Comparison of ENCODE assay signal across 15 cellular contexts in genomic region chr2:39723946-39724827, GRCh38. TPM values are rescaled to one million over a fixed set of nuclear protein-coding genes. Genes with fewer than 3 reads are reported as not detected.
DNase-seq lines count a peak whose midpoint lies in the region; ATAC-seq and TF ChIP-seq lines count a peak whose summit lies in the region.
"Had no signal": no experiment of that assay in that cellular context is flagged by ENCODE, and none has a peak within 500 bp of the region (broad histone marks: within the 10 kb centered on the region; RNA-seq: fewer than 3 reads in every experiment).

No MANE protein-coding gene starts in this region.

- H3K36me3 Mint-ChIP-seq in glutamatergic neuron (ENCODE audit: unreplicated experiment) = no peaks in the 10 kb centered on the region

- no peak for ATAC-seq in GM21423 (IDR thresholded peaks at IDR 0.05; ENCODE audit: unreplicated experiment)
- ATAC-seq: stimulated activated naive B cell treated with anti-CD40 and anti-IgM and Interleukin-4, amounts not matched to agents 10 μg/mL and 1 μg/mL and 100 μg/mL, for 72 hours had no signal

- H3K4me3 ChIP-seq in GM12865 (ENCODE audit: low read depth, low read length) (no peak overlapping the region), epithelial cell of proximal tubule (ENCODE audit: low read depth, low read length) (no peak overlapping the region), retinal pigment epithelial cell (ENCODE audit: low read length) (peak overlapping the region; percentile 13)
- H3K4me3 ChIP-seq: BLaER1 treated with 17β-estradiol and CSF1 and Interleukin-3, amounts not matched to agents 10 nM and 100 nM; lung; sigmoid colon had no signal

- DNase-seq in GM12865 (ENCODE audit: low read depth) (peak; percentile 32), M059J (ENCODE audit: low read depth) (peak; percentile 78), epithelial cell of proximal tubule (ENCODE audit: low read depth) (peak; percentile 41), retinal pigment epithelial cell (ENCODE audit: low read depth) (peak; percentile 83), glutamatergic neuron (no peak), KG1 (lab: John Stamatoyannopoulos, UW) (no peak)
- DNase-seq: activated CD8-positive, alpha-beta memory T cell treated with anti-CD3 and anti-CD28 coated beads for 24 hours; anterior cingulate cortex; NCI-H524; sigmoid colon; stimulated activated naive B cell treated with anti-CD40 and anti-IgM and Interleukin-4, amounts not matched to agents 10 μg/mL and 1 μg/mL and 100 μg/mL, for 72 hours had no signal

- H3K4me3 Mint-ChIP-seq in glutamatergic neuron (ENCODE audit: unreplicated experiment) = no peak overlapping the region
- H3K4me3 Mint-ChIP-seq: stimulated activated naive B cell treated with anti-CD40 and anti-IgM and Interleukin-4, amounts not matched to agents 10 μg/mL and 1 μg/mL and 100 μg/mL, for 72 hours had no signal

- H3K27ac Mint-ChIP-seq in glutamatergic neuron (ENCODE audit: unreplicated experiment) = no peak overlapping the region
- H3K27ac Mint-ChIP-seq: activated T-helper 2 cell treated with anti-CD3 and anti-CD28 coated beads, Interferon-gamma antibody, Interleukin-2, Interleukin-4, amounts not matched to agents 10 μg/mL and 5 μg/mL and 100 μg/mL, durations not matched to agents 14 hours and 24 hours and 36 hours; stimulated activated naive B cell treated with anti-CD40 and anti-IgM and Interleukin-4, amounts not matched to agents 10 μg/mL and 1 μg/mL and 100 μg/mL, for 72 hours had no signal

- H3K9me3 Mint-ChIP-seq in glutamatergic neuron (ENCODE audit: unreplicated experiment) = peaks cover 2% of the 10 kb centered on the region
- H3K9me3 Mint-ChIP-seq: activated T-helper 2 cell treated with anti-CD3 and anti-CD28 coated beads, Interferon-gamma antibody, Interleukin-2, Interleukin-4, amounts not matched to agents 10 μg/mL and 5 μg/mL and 100 μg/mL, durations not matched to agents 14 hours and 24 hours and 36 hours had no signal

- no peaks in the 10 kb centered on the region for H3K27me3 Mint-ChIP-seq in glutamatergic neuron (ENCODE audit: unreplicated experiment)

- no peak for TF ChIP-seq CTCF in GM12865 (IDR thresholded peaks at IDR 0.05; ENCODE audit: insufficient read depth, low read depth, low read length, missing control alignments)
- TF ChIP-seq CTCF in epithelial cell of proximal tubule (conservative IDR thresholded peaks at IDR 0.05; ENCODE audit: low read depth, low read length) = no peak
- TF ChIP-seq CTCF in retinal pigment epithelial cell (conservative IDR thresholded peaks at IDR 0.05; ENCODE audit: low read depth, low read length) = no peak
- TF ChIP-seq CTCF in glutamatergic neuron (IDR thresholded peaks at IDR 0.05; ENCODE audit: partially characterized antibody, unreplicated experiment) = no peak

- no peaks in the 10 kb centered on the region for H3K4me1 Mint-ChIP-seq in glutamatergic neuron (ENCODE audit: low read depth, unreplicated experiment)

RNA-seq across cellular contexts. Expression of gene THUMPD2, which starts 54.9 kb away (rescaled TPM):
- total RNA-seq in M059J (2014; rRNA removed; shearing (Covaris generic)) = 5.3 and 8.9 TPM in 2 replicates
- 5.2 and 6.7 TPM in 2 replicates for total RNA-seq in epithelial cell of proximal tubule
- 6.0 TPM for total RNA-seq in glutamatergic neuron (ENCODE audit: unreplicated experiment)

RNA-seq across cellular contexts. Expression of gene TMEM178A, which starts 58.5 kb away (rescaled TPM):
- total RNA-seq in M059J (2014; rRNA removed; shearing (Covaris generic)) = 0.79 and 3.9 TPM in 2 replicates
- total RNA-seq in epithelial cell of proximal tubule (2.8 and 2.9 TPM in 2 replicates), glutamatergic neuron (ENCODE audit: unreplicated experiment) (12.5 TPM)

Comparison
In these comparisons a context has a peak if more than half of its experiments do, and no peak if none do; other contexts are left out.
1. DNase-seq: peak in GM12865 (single experiment), M059J (single experiment), epithelial cell of proximal tubule (single experiment) and retinal pigment epithelial cell (single experiment); none in glutamatergic neuron (single experiment) and KG1 (single experiment).